ENCODE assay signal across 24 cellular contexts in the genomic region with DNA sequence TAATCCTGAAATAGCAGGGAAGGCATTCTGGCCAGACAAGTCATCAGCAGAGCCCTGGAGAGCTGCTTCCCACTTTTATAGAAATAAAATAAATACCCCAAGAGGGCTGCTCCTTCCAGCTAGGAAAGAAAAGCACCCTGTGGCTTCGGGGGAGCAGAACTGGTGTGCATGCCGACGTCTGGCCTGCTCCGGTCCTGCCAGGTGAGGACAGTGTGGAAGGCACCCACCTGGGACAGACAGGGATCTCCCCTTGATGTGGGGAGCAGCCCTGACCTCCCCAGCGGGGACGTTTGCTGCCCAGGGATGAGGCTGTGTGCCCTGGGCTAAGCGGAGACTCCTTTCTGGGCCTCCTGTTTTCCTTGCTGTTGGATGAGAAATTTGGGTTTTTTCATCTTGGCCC.
"Had no signal": no experiment of that assay in that cellular context is flagged by ENCODE, and none has a peak within 500 bp of the region (broad histone marks: within the 10 kb centered on the region; RNA-seq: fewer than 3 reads in every experiment).

No MANE protein-coding gene starts in this region.

- H3K36me3 ChIP-seq: right atrium auricular region, sigmoid colon, suprapubic skin, thyroid gland, uterus had no signal

- H3K36me3 Mint-ChIP-seq: naive B cell; stimulated activated effector memory CD8-positive, alpha-beta T cell treated with anti-CD3 and anti-CD28 coated beads, Interleukin-12 subunit alpha, Interleukin-12 subunit beta, amount 100 ng/mL, for 72 hours; type B pancreatic cell had no signal

- H3K9me3 ChIP-seq: sigmoid colon, suprapubic skin, thyroid gland, uterus had no signal

- H3K27ac Mint-ChIP-seq: endodermal cell; naive B cell; stimulated activated effector memory CD8-positive, alpha-beta T cell treated with anti-CD3 and anti-CD28 coated beads, Interleukin-12 subunit alpha, Interleukin-12 subunit beta, amount 100 ng/mL, for 72 hours; type B pancreatic cell had no signal

- H3K27me3 ChIP-seq: right atrium auricular region, sigmoid colon, thyroid gland, uterus had no signal

- H3K4me1 ChIP-seq: right atrium auricular region, sigmoid colon, suprapubic skin, thyroid gland, uterus had no signal

- H3K27ac ChIP-seq: coronary artery, right atrium auricular region, sigmoid colon, suprapubic skin, thyroid gland, uterus had no signal

- FAIRE-seq: endothelial cell of umbilical vein, small intestine had no signal

- H3K9me3 Mint-ChIP-seq: stimulated activated effector memory CD8-positive, alpha-beta T cell treated with anti-CD3 and anti-CD28 coated beads, Interleukin-12 subunit alpha, Interleukin-12 subunit beta, amount 100 ng/mL, for 72 hours; type B pancreatic cell had no signal

- H3K4me1 Mint-ChIP-seq: endodermal cell; naive B cell; stimulated activated effector memory CD8-positive, alpha-beta T cell treated with anti-CD3 and anti-CD28 coated beads, Interleukin-12 subunit alpha, Interleukin-12 subunit beta, amount 100 ng/mL, for 72 hours had no signal

- H3K4me3 Mint-ChIP-seq: endodermal cell; naive B cell; nephron; stimulated activated effector memory CD8-positive, alpha-beta T cell treated with anti-CD3 and anti-CD28 coated beads, Interleukin-12 subunit alpha, Interleukin-12 subunit beta, amount 100 ng/mL, for 72 hours; type B pancreatic cell had no signal

- DNase-seq: effector CD4-positive, alpha-beta T cell; endodermal cell; erythroblast; foreskin melanocyte; head of caudate nucleus; hippocampal formation; left colon; left ventricle myocardium superior; naive B cell; sigmoid colon; small intestine; stimulated activated CD4-positive, alpha-beta T cell treated with anti-CD3 and anti-CD28 coated beads, Interleukin-4, amount 100 ng/mL, for 1 hour; stimulated activated CD8-positive, alpha-beta memory T cell treated with anti-CD3 and anti-CD28 coated beads, Interleukin-4, amount 100 ng/mL, for 48 hours; stimulated activated naive CD8-positive, alpha-beta T cell treated with anti-CD3 and anti-CD28 coated beads, Interleukin-15, Interleukin-2, amounts not matched to agents 100 U/mL and 50 U/mL, for 24 hours; thyroid gland; uterus had no signal

- H3K4me3 ChIP-seq: coronary artery, lung, right atrium auricular region, sigmoid colon, suprapubic skin, thyroid gland, uterus had no signal
